10 cellular contexts compared by ENCODE assay signal in the genomic region with DNA sequence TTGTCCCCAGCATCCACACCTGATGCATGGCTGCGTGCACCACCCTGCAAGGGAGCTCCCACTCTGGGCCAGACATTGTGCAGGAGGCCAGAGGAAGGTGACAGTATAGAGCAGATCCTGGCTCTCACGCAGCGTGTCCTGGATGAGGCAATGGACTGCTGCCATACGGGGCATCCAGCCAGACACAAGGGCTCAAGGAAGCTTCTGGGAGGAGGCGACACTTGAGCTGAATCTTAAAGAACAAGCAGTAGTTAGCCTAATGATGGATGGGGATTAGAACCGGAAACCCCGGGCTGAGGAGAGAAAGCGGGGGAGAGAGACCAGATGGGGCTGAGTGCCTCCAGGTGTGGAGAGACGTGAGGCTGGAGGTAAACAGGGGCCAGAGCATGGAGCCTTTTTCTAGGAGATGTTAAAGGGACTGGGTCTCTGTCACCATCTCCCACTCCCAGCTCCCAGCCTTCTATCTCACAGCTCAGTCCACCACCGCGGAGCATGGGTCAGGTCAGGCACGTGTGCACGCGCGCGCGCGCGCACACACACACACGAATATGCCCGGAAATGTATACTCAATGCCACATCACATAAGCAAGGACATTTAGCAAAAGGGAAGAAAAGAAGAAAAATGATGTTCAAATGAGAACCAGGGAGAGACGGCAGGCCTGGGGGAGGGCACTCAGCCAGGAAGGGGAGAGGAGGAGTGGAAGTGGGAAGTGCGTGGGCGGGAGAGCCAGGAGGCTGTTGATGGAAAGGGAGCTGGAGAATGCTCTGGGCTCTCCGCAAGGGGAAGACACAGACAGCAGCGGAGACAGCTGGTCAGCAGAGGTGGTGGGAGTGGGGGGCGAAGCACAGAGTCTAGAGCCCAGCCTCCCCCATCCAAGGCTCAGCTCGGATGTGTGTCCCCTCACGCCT. TPM values are rescaled to one million over a fixed set of nuclear protein-coding genes. Genes with fewer than 3 reads are reported as not detected.
DNase-seq lines count a peak whose midpoint lies in the region; ATAC-seq and TF ChIP-seq lines count a peak whose summit lies in the region.
"Had no signal": no experiment of that assay in that cellular context is flagged by ENCODE, and none has a peak within 500 bp of the region (broad histone marks: within the 10 kb centered on the region; RNA-seq: fewer than 3 reads in every experiment).

No MANE protein-coding gene starts in this region.

- H3K36me3 Mint-ChIP-seq in CD4-positive, alpha-beta memory T cell = no peaks in the 10 kb centered on the region

- H3K27me3 ChIP-seq in A673 (replicated peaks; ENCODE audit: insufficient read depth, low read depth, low read length, poor library complexity) (no peaks in the 10 kb centered on the region), Loucy (ENCODE audit: insufficient read depth, low read length, poor library complexity, severe bottlenecking) (no peaks in the 10 kb centered on the region), mucosa of rectum (ENCODE audit: control insufficient read depth in 2 of 2, insufficient read depth in 2 of 2, low read length in 2 of 2) (no peaks in the 10 kb centered on the region)
- no peaks in the 10 kb centered on the region for H3K27me3 ChIP-seq in CD4-positive, alpha-beta memory T cell (ENCODE audit: insufficient read depth, low read length)

- H3K9me3 ChIP-seq in A673 (ENCODE audit: low read depth, low read length, poor library complexity, severe bottlenecking) (no peaks in the 10 kb centered on the region), Loucy (ENCODE audit: insufficient read depth, low read depth, low read length) (no peaks in the 10 kb centered on the region), mucosa of rectum (ENCODE audit: control insufficient read depth in 2 of 2, low read length in 2 of 2) (peaks cover 0 to 2% of the 10 kb centered on the region in 2 donors)
- H3K9me3 ChIP-seq in CD4-positive, alpha-beta memory T cell (ENCODE audit: control insufficient read depth in 1 of 2, low read length in 2 of 2) = no peaks in the 10 kb centered on the region

- H3K27me3 Mint-ChIP-seq in CD4-positive, alpha-beta memory T cell = peaks cover 13 to 23% of the 10 kb centered on the region in 2 donors

- H3K4me3 ChIP-seq in A673 (ENCODE audit: low read depth, low read length, poor library complexity, severe bottlenecking) (peak overlapping the region; percentile 15), Loucy (ENCODE audit: low read length, poor library complexity, severe bottlenecking) (no peak overlapping the region), epithelial cell of esophagus (ENCODE audit: low read length) (no peak overlapping the region), mucosa of rectum (ENCODE audit: low read length in 2 of 2) (peak overlapping the region; percentile 26 to 46)
- no peak overlapping the region for H3K4me3 ChIP-seq in CD4-positive, alpha-beta memory T cell (ENCODE audit: low read length in 2 of 2)

- H3K4me1 ChIP-seq in A673 (ENCODE audit: insufficient read depth, low read length, poor library complexity, severe bottlenecking) = peaks cover 12% of the 10 kb centered on the region
- H3K4me1 ChIP-seq in Loucy (ENCODE audit: insufficient read depth, low read length, poor library complexity, severe bottlenecking) = no peaks in the 10 kb centered on the region
- H3K4me1 ChIP-seq in mucosa of rectum (ENCODE audit: control insufficient read depth in 2 of 2, insufficient read depth in 2 of 2, low read length in 2 of 2) = peaks cover 0 to 2% of the 10 kb centered on the region in 2 donors
- H3K4me1 ChIP-seq in CD4-positive, alpha-beta memory T cell (ENCODE audit: insufficient read depth, low read length) = no peaks in the 10 kb centered on the region

- H3K27ac Mint-ChIP-seq in CD4-positive, alpha-beta memory T cell = peak overlapping the region in 2 of 7 donors; percentile 19 to 53

- peaks cover 0 to 7% (median 3%) of the 10 kb centered on the region in 4 donors for H3K4me1 Mint-ChIP-seq in CD4-positive, alpha-beta memory T cell

- no peaks in the 10 kb centered on the region for H4K20me1 ChIP-seq in Loucy (ENCODE audit: insufficient read depth, low read length, poor library complexity, severe bottlenecking)

- peak overlapping the region in 2 of 8 donors; percentile 2 to 63 for H3K4me3 Mint-ChIP-seq in CD4-positive, alpha-beta memory T cell

- TF ChIP-seq CTCF in A673 (conservative IDR thresholded peaks at IDR 0.05; ENCODE audit: low read depth, low read length) = no peak
- TF ChIP-seq CTCF in Loucy (conservative IDR thresholded peaks at IDR 0.05; ENCODE audit: low read length) = no peak
- no peak for TF ChIP-seq CTCF in epithelial cell of esophagus (IDR thresholded peaks at IDR 0.05; ENCODE audit: insufficient read depth, low read depth, low read length, missing control alignments)

- no peaks in the 10 kb centered on the region for H3K9me2 ChIP-seq in Loucy (replicated peaks; ENCODE audit: low read depth, low read length)

- H3K79me2 ChIP-seq in Loucy (ENCODE audit: insufficient read depth, low read length) = no peaks in the 10 kb centered on the region

- H3K9ac ChIP-seq in Loucy (ENCODE audit: low read depth, low read length, poor library complexity, severe bottlenecking) (peak overlapping the region; percentile 16), mucosa of rectum (ENCODE audit: low read depth in 1 of 2, low read length in 2 of 2) (no peak overlapping the region)

- intact Hi-C loops in A673 (cut with micrococcal nuclease; ENCODE audit: unreplicated experiment) = no loop called here
- intact Hi-C loops in CD4-positive, alpha-beta memory T cell (cut with micrococcal nuclease) = no loop called here

- CTCF ChIA-PET in A673 (lab: Charles Lee) = no interaction called here
- CTCF ChIA-PET in CD4-positive, alpha-beta memory T cell (lab: Charles Lee; ENCODE audit: partially characterized antibody) = interaction anchor here (1.2 kb wide), 1 partner anchor 231 kb away, joined by 3 read pairs; no protein-coding TSS in a partner anchor

- H2AFZ ChIP-seq in Loucy (ENCODE audit: low read length) = no peak overlapping the region

- ATAC-seq in GM21381 (IDR thresholded peaks at IDR 0.05; ENCODE audit: unreplicated experiment) = no peak

- DNase-seq in A673 (ENCODE audit: low spot score) = peak; percentile 61
- DNase-seq in epithelial cell of esophagus (ENCODE audit: low read depth) = peak; percentile 28
- DNase-seq in NCI-H510A treated with DMSO at 0.1 percent for 48 hours (lab: John Stamatoyannopoulos, UW) = no peak
- no peak for DNase-seq in CD4-positive, alpha-beta memory T cell
- no peak for DNase-seq in NCI-H1092 treated with DMSO at 0.1 percent for 48 hours (lab: John Stamatoyannopoulos, UW)
- DNase-seq: NCI-H2081 treated with DMSO at 0.1 percent for 48 hours had no signal

- no TSS peak for BruUV-seq in A673 (replicated peaks; lab: Mats Ljungman, UMichigan)

- H3K36me3 ChIP-seq in A673 (ENCODE audit: insufficient read depth, low read length, poor library complexity, severe bottlenecking) (no peaks in the 10 kb centered on the region), Loucy (ENCODE audit: insufficient read depth, low read length) (no peaks in the 10 kb centered on the region), mucosa of rectum (ENCODE audit: control insufficient read depth in 2 of 2, insufficient read depth in 2 of 2, low read length in 2 of 2) (no peaks in the 10 kb centered on the region)
- no peaks in the 10 kb centered on the region for H3K36me3 ChIP-seq in CD4-positive, alpha-beta memory T cell (ENCODE audit: insufficient read depth, low read length)

- no peak overlapping the region for H3K27ac ChIP-seq in A673 (ENCODE audit: low read depth, low read length, poor library complexity, severe bottlenecking)
- no peak overlapping the region for H3K27ac ChIP-seq in mucosa of rectum (ENCODE audit: low read depth in 2 of 2, low read length in 2 of 2)
- no peak overlapping the region for H3K27ac ChIP-seq in CD4-positive, alpha-beta memory T cell (ENCODE audit: low read depth, low read length)

- H3F3A ChIP-seq in Loucy (ENCODE audit: low read depth) = no peaks in the 10 kb centered on the region

- POLR2A ChIA-PET in A673 (lab: Charles Lee; ENCODE audit: low non-redundant PET) = no interaction called here
- POLR2A ChIA-PET in CD4-positive, alpha-beta memory T cell (lab: Charles Lee; ENCODE audit: partially characterized antibody) = no interaction called here

- no peak overlapping the region for H3K4me2 ChIP-seq in Loucy (ENCODE audit: low read depth, low read length, poor library complexity, severe bottlenecking)

- H3K9me3 Mint-ChIP-seq in CD4-positive, alpha-beta memory T cell = peaks cover 0 to 3% (median 0%) of the 10 kb centered on the region in 8 donors

RNA-seq across cellular contexts. Expression of gene CCDC42, which starts 46.2 kb away (rescaled TPM):
- total RNA-seq in A673 (2021) = 0.28 TPM in 1 of 2 replicates, not detected in the other
- total RNA-seq in CD4-positive, alpha-beta memory T cell = under 1 TPM; 0.32 to 0.64 TPM
- not detected for polyA plus RNA-seq in CD4-positive, alpha-beta memory T cell

RNA-seq across cellular contexts. Expression of gene SPDYE4, which starts 60.0 kb away (rescaled TPM):
- not detected in 2 replicates for total RNA-seq in A673 (2021)
- not detected for total RNA-seq in CD4-positive, alpha-beta memory T cell
- not detected for polyA plus RNA-seq in CD4-positive, alpha-beta memory T cell
- total RNA-seq: H4 had no signal

Comparison
In these comparisons a context has a peak if more than half of its experiments do, and no peak if none do; other contexts are left out.
1. DNase-seq: peak in A673 (single experiment) and epithelial cell of esophagus (single experiment); none in NCI-H510A treated with DMSO at 0.1 percent for 48 hours (single experiment), CD4-positive, alpha-beta memory T cell (0 of 5) and NCI-H1092 treated with DMSO at 0.1 percent for 48 hours (single experiment).
2. H3K4me3 ChIP-seq: peak in A673 (single experiment) and mucosa of rectum (2 of 2); none in Loucy (single experiment), epithelial cell of esophagus (single experiment) and CD4-positive, alpha-beta memory T cell (0 of 2).